In the genomic region with DNA sequence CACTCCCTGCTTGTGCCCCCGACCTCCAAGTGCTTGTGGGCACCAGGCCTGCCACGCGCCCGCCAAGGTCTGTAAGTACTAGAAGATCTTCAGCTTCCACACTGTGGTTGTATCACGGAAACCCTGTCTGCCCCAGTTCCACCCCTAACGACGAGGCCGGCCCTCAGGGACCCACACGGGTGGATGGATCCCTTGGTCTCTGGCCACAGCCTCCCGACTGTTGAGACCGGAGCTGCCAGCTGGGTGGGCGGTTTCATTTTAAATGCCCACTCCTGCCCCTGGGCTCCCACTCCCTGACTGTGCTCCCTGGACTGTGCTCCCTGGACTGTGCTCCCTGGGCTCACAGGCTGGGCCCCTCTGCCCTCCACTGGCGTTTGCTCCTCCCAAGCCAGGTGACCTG, we compare ENCODE assay signal across 18 cellular contexts. TPM values are rescaled to one million over a fixed set of nuclear protein-coding genes. Genes with fewer than 3 reads are reported as not detected.
"Had no signal": no experiment of that assay in that cellular context is flagged by ENCODE, and none has a peak within 500 bp of the region (broad histone marks: within the 10 kb centered on the region; RNA-seq: fewer than 3 reads in every experiment).

No MANE protein-coding gene starts in this region.

- H3K27ac ChIP-seq: HL-60, SJCRH30 had no signal

- DNase-seq: Kasumi-1, KG1, MM.1S, NCI-H1092 treated with DMSO at 0.1 percent for 48 hours, NCI-H1436, NCI-H187, NCI-H2029, NCI-H2171 treated with DMSO at 0.1 percent for 48 hours, NCI-H524, NCI-H526 treated with DMSO at 0.1 percent for 48 hours, NCI-H748 treated with DMSO at 0.1 percent for 48 hours, RPMI8226, SHP77 treated with DMSO at 0.1 percent for 48 hours, SJCRH30 had no signal

- ATAC-seq: SK-N-SH treated with all-trans-retinoic acid at 6 μM for 48 hours had no signal

- H3K27me3 ChIP-seq: SJCRH30 had no signal

- FAIRE-seq: HTR-8/SVneo, RCC 7860 had no signal

- H3K9me3 ChIP-seq: SJCRH30 had no signal

- H3K4me3 ChIP-seq: SJCRH30 had no signal

- H3K36me3 ChIP-seq: SJCRH30 had no signal

RNA-seq across cellular contexts. Expression of a gene that starts 50.1 kb away (rescaled TPM):
- total RNA-seq: SJCRH30 had no signal
